Comparison of ENCODE assay signal across 15 cellular contexts in genomic region chr2:190530211-190530639, GRCh38. TPM values are rescaled to one million over a fixed set of nuclear protein-coding genes. Genes with fewer than 3 reads are reported as not detected.
DNase-seq lines count a peak whose midpoint lies in the region; ATAC-seq and TF ChIP-seq lines count a peak whose summit lies in the region.
"Had no signal": no experiment of that assay in that cellular context is flagged by ENCODE, and none has a peak within 500 bp of the region (broad histone marks: within the 10 kb centered on the region; RNA-seq: fewer than 3 reads in every experiment).

No MANE protein-coding gene starts in this region.

- H4K20me1 ChIP-seq in BLaER1: no peaks in the 10 kb centered on the region
- H4K20me1 ChIP-seq in GM23248 (ENCODE audit: insufficient read depth): no peaks in the 10 kb centered on the region

- H3K9me3 Mint-ChIP-seq in naive thymus-derived CD4-positive, alpha-beta T cell: peaks cover 0 to 5% (median 0%) of the 10 kb centered on the region in 11 donors

- POLR2A ChIA-PET in naive thymus-derived CD4-positive, alpha-beta T cell (lab: Charles Lee): interaction anchor here (1.4 to 3.3 kb wide), 3 partner anchors 10 to 123 kb away, joined by 5 to 11 read pairs (median 5); no protein-coding TSS in a partner anchor

- H2AFZ ChIP-seq in GM23248: peak overlapping the region; percentile 62

- ATAC-seq in naive thymus-derived CD4-positive, alpha-beta T cell: no peak
- ATAC-seq in HG03196 (IDR thresholded peaks at IDR 0.05; ENCODE audit: unreplicated experiment) (no peak), GM19395 (IDR thresholded peaks at IDR 0.05; ENCODE audit: unreplicated experiment) (no peak)

- peaks cover 32 to 87% (median 86%) of the 10 kb centered on the region in 7 donors for H3K4me1 Mint-ChIP-seq in naive thymus-derived CD4-positive, alpha-beta T cell

- H3K79me2 ChIP-seq in GM23248 (ENCODE audit: insufficient read depth): no peaks in the 10 kb centered on the region

- no peaks in the 10 kb centered on the region for H3K9me3 ChIP-seq in BLaER1
- no peaks in the 10 kb centered on the region for H3K9me3 ChIP-seq in GM23248 (ENCODE audit: low read depth)
- H3K9me3 ChIP-seq in naive thymus-derived CD4-positive, alpha-beta T cell (ENCODE audit: control insufficient read depth in 2 of 3, low read length in 3 of 3): no peaks in the 10 kb centered on the region
- H3K9me3 ChIP-seq: esophagus muscularis mucosa, stomach had no signal

- CTCF ChIA-PET in naive thymus-derived CD4-positive, alpha-beta T cell (lab: Charles Lee): no interaction called here

- H3K27ac ChIP-seq in BLaER1 (peak overlapping the region; percentile 10; the same call in 1 of the 2 replicates), GM23248 (peak overlapping the region; percentile 13; the same call in 1 of the 2 replicates), brain microvascular endothelial cell (peak overlapping the region; percentile 55)
- H3K27ac ChIP-seq in naive thymus-derived CD4-positive, alpha-beta T cell (ENCODE audit: low read depth, low read length): no peak overlapping the region
- H3K27ac ChIP-seq: esophagus muscularis mucosa, stomach had no signal

- H3K4me1 ChIP-seq in BLaER1 (peaks cover 43% of the 10 kb centered on the region), GM23248 (ENCODE audit: insufficient read depth) (peaks cover 14% of the 10 kb centered on the region)
- peaks cover 15 to 36% of the 10 kb centered on the region in 2 donors for H3K4me1 ChIP-seq in naive thymus-derived CD4-positive, alpha-beta T cell (ENCODE audit: control insufficient read depth in 2 of 2, insufficient read depth in 2 of 2, low read length in 2 of 2)

- peaks cover 0 to 24% (median 0%) of the 10 kb centered on the region in 5 donors for H3K36me3 Mint-ChIP-seq in naive thymus-derived CD4-positive, alpha-beta T cell

- H3K4me3 ChIP-seq in BLaER1 (no peak overlapping the region), GM23248 (no peak overlapping the region), brain microvascular endothelial cell (ENCODE audit: low read depth, low read length) (no peak overlapping the region)
- no peak overlapping the region for H3K4me3 ChIP-seq in naive thymus-derived CD4-positive, alpha-beta T cell (ENCODE audit: low read length)
- H3K4me3 ChIP-seq: esophagus muscularis mucosa, stomach had no signal

- H3K36me3 ChIP-seq in BLaER1 (no peaks in the 10 kb centered on the region; the same call in 1 of the 2 replicates), GM23248 (ENCODE audit: low read depth) (no peaks in the 10 kb centered on the region), brain microvascular endothelial cell (replicated peaks) (no peaks in the 10 kb centered on the region)
- peaks cover 0 to 2% (median 0%) of the 10 kb centered on the region in 3 experiments for H3K36me3 ChIP-seq in naive thymus-derived CD4-positive, alpha-beta T cell (ENCODE audit: control insufficient read depth in 2 of 3, insufficient read depth in 3 of 3, low read length in 3 of 3)
- H3K36me3 ChIP-seq: esophagus muscularis mucosa, stomach had no signal

- H3K27me3 ChIP-seq in BLaER1 (no peaks in the 10 kb centered on the region), GM23248 (replicated peaks; ENCODE audit: insufficient read depth) (no peaks in the 10 kb centered on the region), brain microvascular endothelial cell (replicated peaks) (no peaks in the 10 kb centered on the region)
- H3K27me3 ChIP-seq in naive thymus-derived CD4-positive, alpha-beta T cell (ENCODE audit: control insufficient read depth in 2 of 2, insufficient read depth in 2 of 2, low read length in 2 of 2): no peaks in the 10 kb centered on the region
- H3K27me3 ChIP-seq: esophagus muscularis mucosa, stomach had no signal

- no peaks in the 10 kb centered on the region for H3K27me3 Mint-ChIP-seq in naive thymus-derived CD4-positive, alpha-beta T cell

- intact Hi-C loops in naive thymus-derived CD4-positive, alpha-beta T cell (cut with micrococcal nuclease): loop anchor here (1.0 to 10.0 kb wide), 8 partner anchors 10 to 1085 kb away; partner anchors contain the start of genes ANKAR (in 1 of the 2), HIBCH (in 1 of the 2), OSGEPL1 (in 1 of the 2) and STAT1 (in 1 of the 2)

- H3F3A ChIP-seq in GM23248 (ENCODE audit: insufficient read depth): peaks cover 13% of the 10 kb centered on the region; the same call in 1 of the 2 replicates

- H3K9ac ChIP-seq in BLaER1: no peak overlapping the region
- no peak overlapping the region for H3K9ac ChIP-seq in GM23248

- no peak for TF ChIP-seq CTCF in brain microvascular endothelial cell (IDR thresholded peaks at IDR 0.05; ENCODE audit: low read depth, low read length, missing control alignments)

- H3K27ac Mint-ChIP-seq in naive thymus-derived CD4-positive, alpha-beta T cell: peak overlapping the region in 8 of 9 donors; percentile 14 to 83 (median 66)

- no peaks in the 10 kb centered on the region for H3K9me2 ChIP-seq in GM23248 (ENCODE audit: insufficient read depth)

- in situ Hi-C loops in GM23248 (cut with MboI) (no loop called here), brain microvascular endothelial cell (cut with HindIII; ENCODE audit: low pct_ligation_motif_present, low sequenced_read_pairs) (no loop called here)

- H3K4me3 Mint-ChIP-seq in naive thymus-derived CD4-positive, alpha-beta T cell: peak overlapping the region in 8 of 10 donors; percentile 4 to 58 (median 21)

- DNase-seq in GM23248 (no peak), brain microvascular endothelial cell (peak; percentile 78), LoVo (ENCODE audit: low spot score) (no peak), activated gamma-delta T cell (lab: John Stamatoyannopoulos, UW) (no peak)
- DNase-seq in naive thymus-derived CD4-positive, alpha-beta T cell: no peak
- DNase-seq: activated CD4-positive, alpha-beta T cell treated with anti-CD3 and anti-CD28 coated beads for 48 hours; amygdala; DND-41; NCI-H1417; stimulated activated CD4-positive, alpha-beta T cell treated with anti-CD3 and anti-CD28 coated beads, Interleukin-15, amount 100 ng/mL, for 24 hours; stomach had no signal

- WGBS in GM23248 (ENCODE audit: low coverage in 1 of 2, low lambda C conversion rate in 2 of 2, missing lambda C conversion rate in 2 of 2), 2 experiments: 32 to 36% methylated on average over 4 of the region's 4 CpGs

- peak overlapping the region; percentile 42 for H3K4me2 ChIP-seq in BLaER1
- peak overlapping the region; percentile 37 for H3K4me2 ChIP-seq in GM23248 (ENCODE audit: unreplicated experiment)

RNA-seq across cellular contexts. Expression of gene NEMP2, which starts 4.3 kb away (rescaled TPM):
- 1.0 and 2.7 TPM in 2 replicates for total RNA-seq in GM23248 (2014; rRNA removed; shearing (Covaris generic))
- 3.8 and 4.8 TPM in 2 replicates for polyA plus RNA-seq in GM23248 (2016; fragmentation: Nextera tagmentation; extraction: Ambion mirVana)
- total RNA-seq in naive thymus-derived CD4-positive, alpha-beta T cell: 10 to 100 TPM; 11.1 to 30.8 (median 18.4) TPM
- 10 to 100 TPM; 10.0 to 13.4 TPM for polyA plus RNA-seq in naive thymus-derived CD4-positive, alpha-beta T cell
